ENCODE assay signal across 15 cellular contexts in the genomic region with DNA sequence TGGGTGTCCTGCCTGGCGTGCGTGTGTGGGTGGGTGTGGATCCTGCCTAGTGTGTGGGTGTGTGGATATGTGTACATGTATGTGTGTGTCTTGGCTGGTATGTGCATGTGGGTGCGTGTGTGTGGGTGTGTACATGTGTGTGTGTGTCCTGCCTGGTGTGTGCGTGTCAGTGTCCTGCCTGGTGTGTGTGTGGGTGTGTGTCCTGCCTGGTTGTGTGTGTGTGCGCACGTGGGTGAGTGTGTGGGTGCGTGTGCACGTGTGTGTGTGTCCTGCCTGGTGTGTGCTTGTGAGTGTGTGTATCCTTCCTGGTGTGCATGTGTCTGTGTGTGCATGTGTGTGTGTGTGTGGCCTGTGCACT.
"Had no signal": no experiment of that assay in that cellular context is flagged by ENCODE, and none has a peak within 500 bp of the region (broad histone marks: within the 10 kb centered on the region; RNA-seq: fewer than 3 reads in every experiment).

No MANE protein-coding gene starts in this region.

- H3K27ac Mint-ChIP-seq: activated CD4-positive, alpha-beta T cell treated with anti-CD3 and anti-CD28 coated beads, Interleukin-2, amount 10 ng/mL, durations not matched to agents 24 days and 14 days; activated naive CD8-positive, alpha-beta T cell treated with anti-CD3 and anti-CD28 coated beads, Interleukin-2, amount 10 ng/mL, durations not matched to agents 7 days and 5 days; mesothelial cell of epicardium; T-helper 2 cell treated with Interferon-gamma antibody and Interleukin-4, amounts not matched to agents 5 μg/mL and 100 μg/mL, for 36 hours had no signal

- H3K36me3 ChIP-seq: breast epithelium, gastroesophageal sphincter, heart right ventricle, lower lobe of right lung, transverse colon had no signal

- H2AFZ ChIP-seq: parathyroid adenoma had no signal

- H3K4me3 Mint-ChIP-seq: activated CD4-positive, alpha-beta T cell treated with anti-CD3 and anti-CD28 coated beads, Interleukin-2, amount 10 ng/mL, durations not matched to agents 24 days and 14 days; activated naive CD8-positive, alpha-beta T cell treated with anti-CD3 and anti-CD28 coated beads, Interleukin-2, amount 10 ng/mL, durations not matched to agents 7 days and 5 days; mesothelial cell of epicardium; T-helper 2 cell treated with Interferon-gamma antibody and Interleukin-4, amounts not matched to agents 5 μg/mL and 100 μg/mL, for 36 hours had no signal

- H3K9me3 ChIP-seq: breast epithelium, gastroesophageal sphincter, heart right ventricle, lower lobe of right lung, transverse colon had no signal

- H3K9ac ChIP-seq: parathyroid adenoma had no signal

- H3K4me1 ChIP-seq: breast epithelium, parathyroid adenoma had no signal

- ATAC-seq: gastroesophageal sphincter, left colon had no signal

- H3K27me3 Mint-ChIP-seq: activated CD4-positive, alpha-beta T cell treated with anti-CD3 and anti-CD28 coated beads, Interleukin-2, amount 10 ng/mL, durations not matched to agents 24 days and 14 days; activated naive CD8-positive, alpha-beta T cell treated with anti-CD3 and anti-CD28 coated beads, Interleukin-2, amount 10 ng/mL, durations not matched to agents 7 days and 5 days had no signal

- DNase-seq: activated CD4-positive, alpha-beta T cell treated with anti-CD3 and anti-CD28 coated beads, Interleukin-2, amount 10 ng/mL, durations not matched to agents 24 days and 14 days; activated CD4-positive, CD25-positive, alpha-beta regulatory T cell; activated CD8-positive, alpha-beta memory T cell treated with anti-CD3 and anti-CD28 coated beads, Interleukin-2, amount 50 U/mL, for 48 hours; activated naive CD8-positive, alpha-beta T cell treated with anti-CD3 and anti-CD28 coated beads, Interleukin-2, amount 10 ng/mL, durations not matched to agents 7 days and 5 days; left colon; lower lobe of right lung; stimulated activated CD4-positive, alpha-beta T cell treated with anti-CD3 and anti-CD28 coated beads, Interleukin-12 subunit alpha, Interleukin-12 subunit beta, amount 100 ng/mL, for 4 hours; stimulated activated CD4-positive, alpha-beta T cell treated with anti-CD3 and anti-CD28 coated beads, Interleukin-2, amount 100 ng/mL, for 24 hours; transverse colon had no signal

- H3K36me3 Mint-ChIP-seq: activated naive CD8-positive, alpha-beta T cell treated with anti-CD3 and anti-CD28 coated beads, Interleukin-2, amount 10 ng/mL, durations not matched to agents 7 days and 5 days; mesothelial cell of epicardium had no signal

- H3K9me3 Mint-ChIP-seq: activated CD4-positive, alpha-beta T cell treated with anti-CD3 and anti-CD28 coated beads, Interleukin-2, amount 10 ng/mL, durations not matched to agents 24 days and 14 days; activated naive CD8-positive, alpha-beta T cell treated with anti-CD3 and anti-CD28 coated beads, Interleukin-2, amount 10 ng/mL, durations not matched to agents 7 days and 5 days; mesothelial cell of epicardium; T-helper 2 cell treated with Interferon-gamma antibody and Interleukin-4, amounts not matched to agents 5 μg/mL and 100 μg/mL, for 36 hours had no signal

- H3K4me3 ChIP-seq: breast epithelium, gastroesophageal sphincter, heart right ventricle, lower lobe of right lung, transverse colon had no signal

- H3K4me1 Mint-ChIP-seq: activated CD4-positive, alpha-beta T cell treated with anti-CD3 and anti-CD28 coated beads, Interleukin-2, amount 10 ng/mL, durations not matched to agents 24 days and 14 days; activated naive CD8-positive, alpha-beta T cell treated with anti-CD3 and anti-CD28 coated beads, Interleukin-2, amount 10 ng/mL, durations not matched to agents 7 days and 5 days had no signal

- H3K27me3 ChIP-seq: heart right ventricle, transverse colon had no signal

- H3K27ac ChIP-seq: breast epithelium, gastroesophageal sphincter, parathyroid adenoma, transverse colon had no signal
